22 cellular contexts compared by ENCODE assay signal in the genomic region with DNA sequence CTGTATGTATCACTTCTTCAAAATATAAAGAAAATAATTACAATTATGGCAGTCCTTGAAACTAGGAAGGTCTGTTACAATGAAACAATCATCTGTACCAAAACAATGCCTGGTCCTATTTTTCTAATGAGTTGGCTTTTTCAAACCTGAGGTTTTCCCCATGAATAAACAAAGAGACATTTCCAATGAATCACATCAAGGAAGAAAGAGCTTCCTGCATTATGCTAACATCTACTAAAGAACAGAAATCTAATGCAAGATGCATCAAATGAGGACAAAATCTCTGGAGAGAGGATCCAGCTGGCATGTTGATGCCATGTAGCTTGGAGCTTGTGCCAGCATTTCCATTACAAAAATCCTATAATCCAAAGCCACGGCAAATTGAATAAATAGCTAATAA. TPM values are rescaled to one million over a fixed set of nuclear protein-coding genes. Genes with fewer than 3 reads are reported as not detected.
DNase-seq lines count a peak whose midpoint lies in the region; ATAC-seq and TF ChIP-seq lines count a peak whose summit lies in the region.
"Had no signal": no experiment of that assay in that cellular context is flagged by ENCODE, and none has a peak within 500 bp of the region (broad histone marks: within the 10 kb centered on the region; RNA-seq: fewer than 3 reads in every experiment).

No MANE protein-coding gene starts in this region.

- peaks cover 52% of the 10 kb centered on the region for H3K4me1 ChIP-seq in skeletal muscle satellite cell (ENCODE audit: control insufficient read depth, insufficient read depth, low read length)
- H3K4me1 ChIP-seq: Peyer's patch had no signal

- no peaks in the 10 kb centered on the region for H3K27me3 ChIP-seq in skeletal muscle satellite cell (ENCODE audit: control insufficient read depth, insufficient read depth, low read length)
- H3K27me3 ChIP-seq: cardiac muscle cell, Peyer's patch had no signal

- ATAC-seq in activated T-cell treated with anti-CD3 and anti-CD28 coated beads, Interleukin-2, amount 50 U/mL, for 4 hours: no peak
- ATAC-seq: activated CD4-positive, alpha-beta T cell treated with anti-CD3 and anti-CD28 coated beads for 36 hours; naive thymus-derived CD4-positive, alpha-beta T cell had no signal

- H3K27ac Mint-ChIP-seq in activated naive CD8-positive, alpha-beta T cell: peak overlapping the region; percentile 47
- H3K27ac Mint-ChIP-seq in activated naive CD8-positive, alpha-beta T cell treated with anti-CD3 and anti-CD28 coated beads for 36 hours: no peak overlapping the region
- H3K27ac Mint-ChIP-seq: activated CD4-positive, alpha-beta T cell treated with anti-CD3 and anti-CD28 coated beads for 36 hours had no signal

- no peak overlapping the region for H3K4me3 Mint-ChIP-seq in activated naive CD8-positive, alpha-beta T cell
- H3K4me3 Mint-ChIP-seq in activated naive CD8-positive, alpha-beta T cell treated with anti-CD3 and anti-CD28 coated beads for 36 hours: no peak overlapping the region
- no peak overlapping the region for H3K4me3 Mint-ChIP-seq in activated T-cell treated with anti-CD3 and anti-CD28 coated beads, Interleukin-2, amount 50 U/mL, for 4 hours
- H3K4me3 Mint-ChIP-seq: activated CD4-positive, alpha-beta T cell treated with anti-CD3 and anti-CD28 coated beads for 36 hours; naive thymus-derived CD4-positive, alpha-beta T cell had no signal

- H3K9me3 ChIP-seq in skeletal muscle satellite cell (replicated peaks; ENCODE audit: low read length): no peaks in the 10 kb centered on the region
- H3K9me3 ChIP-seq: left ventricle myocardium inferior, Peyer's patch, thoracic aorta had no signal

- H3K9me3 Mint-ChIP-seq in activated naive CD8-positive, alpha-beta T cell (ENCODE audit: low read depth): no peaks in the 10 kb centered on the region
- H3K9me3 Mint-ChIP-seq in activated naive CD8-positive, alpha-beta T cell treated with anti-CD3 and anti-CD28 coated beads for 36 hours: no peaks in the 10 kb centered on the region
- no peaks in the 10 kb centered on the region for H3K9me3 Mint-ChIP-seq in activated T-cell treated with anti-CD3 and anti-CD28 coated beads, Interleukin-2, amount 50 U/mL, for 4 hours
- H3K9me3 Mint-ChIP-seq: naive thymus-derived CD4-positive, alpha-beta T cell had no signal

- H3K4me2 ChIP-seq in skeletal muscle satellite cell (ENCODE audit: low read length): peak overlapping the region; percentile 38

- TF ChIP-seq CTCF in fibroblast of the aortic adventitia (IDR thresholded peaks at IDR 0.05; ENCODE audit: insufficient read depth, low read length): no peak

- H3K9ac ChIP-seq in skeletal muscle satellite cell (ENCODE audit: low read depth, low read length): no peak overlapping the region

- no peak for DNase-seq in activated naive CD8-positive, alpha-beta T cell treated with anti-CD3 and anti-CD28 coated beads for 36 hours
- peak; percentile 39 for DNase-seq in astrocyte of the hippocampus (ENCODE audit: low read depth, low spot score)
- DNase-seq in fibroblast of the aortic adventitia (ENCODE audit: low read depth): peak; percentile 45
- DNase-seq in D341Med (ENCODE audit: low spot score): no peak
- no peak for DNase-seq in activated T-cell treated with anti-CD3 and anti-CD28 coated beads, Interleukin-2, amount 50 U/mL, for 4 hours
- DNase-seq in HuH-7.5 (ENCODE audit: low spot score): no peak
- DNase-seq: activated CD4-positive, alpha-beta T cell treated with anti-CD3 and anti-CD28 coated beads for 36 hours; activated CD8-positive, alpha-beta memory T cell treated with anti-CD3 and anti-CD28 coated beads, Interleukin-2, amount 50 U/mL, for 4 hours; activated naive CD4-positive, alpha-beta T cell treated with Interleukin-2 at 50 U/mL for 16 hours; GF-D8; left ventricle myocardium inferior; MM.1S; naive thymus-derived CD4-positive, alpha-beta T cell; NCI-H2029; NCI-H526 treated with DMSO at 0.1 percent for 48 hours; Peyer's patch; stimulated activated CD4-positive, alpha-beta T cell treated with anti-CD3 and anti-CD28 coated beads, Interleukin-1b, Interleukin-23, amount 100 ng/mL, for 48 hours; T-helper 2 cell had no signal

- H3K4me3 ChIP-seq in fibroblast of the aortic adventitia (ENCODE audit: low read depth, low read length) (no peak overlapping the region), skeletal muscle satellite cell (ENCODE audit: low read length) (no peak overlapping the region)
- H3K4me3 ChIP-seq: cardiac muscle cell, left ventricle myocardium inferior, Peyer's patch, thoracic aorta had no signal

- peaks cover 47% of the 10 kb centered on the region for H3K4me1 Mint-ChIP-seq in activated naive CD8-positive, alpha-beta T cell (ENCODE audit: low read depth)
- H3K4me1 Mint-ChIP-seq in activated naive CD8-positive, alpha-beta T cell treated with anti-CD3 and anti-CD28 coated beads for 36 hours: peaks cover 31% of the 10 kb centered on the region
- H3K4me1 Mint-ChIP-seq in activated T-cell treated with anti-CD3 and anti-CD28 coated beads, Interleukin-2, amount 50 U/mL, for 4 hours (ENCODE audit: low read depth): peaks cover 15% of the 10 kb centered on the region

- H3K36me3 Mint-ChIP-seq in activated naive CD8-positive, alpha-beta T cell: peaks cover 16% of the 10 kb centered on the region
- peaks cover 17% of the 10 kb centered on the region for H3K36me3 Mint-ChIP-seq in activated naive CD8-positive, alpha-beta T cell treated with anti-CD3 and anti-CD28 coated beads for 36 hours
- H3K36me3 Mint-ChIP-seq in activated T-cell treated with anti-CD3 and anti-CD28 coated beads, Interleukin-2, amount 50 U/mL, for 4 hours (ENCODE audit: insufficient read depth): peaks cover 21% of the 10 kb centered on the region

- peaks cover 6% of the 10 kb centered on the region for H3K36me3 ChIP-seq in skeletal muscle satellite cell (ENCODE audit: insufficient read depth, low read length)
- H3K36me3 ChIP-seq: cardiac muscle cell, thoracic aorta had no signal

- no peaks in the 10 kb centered on the region for H3K27me3 Mint-ChIP-seq in activated naive CD8-positive, alpha-beta T cell
- no peaks in the 10 kb centered on the region for H3K27me3 Mint-ChIP-seq in activated naive CD8-positive, alpha-beta T cell treated with anti-CD3 and anti-CD28 coated beads for 36 hours
- H3K27me3 Mint-ChIP-seq in activated T-cell treated with anti-CD3 and anti-CD28 coated beads, Interleukin-2, amount 50 U/mL, for 4 hours (ENCODE audit: low read depth): no peaks in the 10 kb centered on the region
- H3K27me3 Mint-ChIP-seq: activated CD4-positive, alpha-beta T cell treated with anti-CD3 and anti-CD28 coated beads for 36 hours; naive thymus-derived CD4-positive, alpha-beta T cell had no signal

RNA-seq across cellular contexts. Expression of gene NIN, which starts 29.3 kb away (rescaled TPM):
- total RNA-seq in activated naive CD8-positive, alpha-beta T cell treated with anti-CD3 and anti-CD28 coated beads for 36 hours: 10 to 100 TPM; 66.6 to 67.9 TPM
- total RNA-seq in fibroblast of the aortic adventitia (ENCODE audit: low replicate concordance): 33.4 and 62.8 TPM in 2 replicates
- total RNA-seq in skeletal muscle satellite cell (2012; rRNA removed): 26.0 and 33.0 TPM in 2 replicates
- total RNA-seq in activated T-cell treated with anti-CD3 and anti-CD28 coated beads, Interleukin-2, amount 50 U/mL, for 4 hours: 10 to 100 TPM; 43.9 to 50.2 (median 46.5) TPM

Comparison
In these comparisons a context has a peak if more than half of its experiments do, and no peak if none do; other contexts are left out.
1. DNase-seq: peak in astrocyte of the hippocampus (single experiment) and fibroblast of the aortic adventitia (single experiment); none in activated naive CD8-positive, alpha-beta T cell treated with anti-CD3 and anti-CD28 coated beads for 36 hours (single experiment), D341Med (single experiment), activated T-cell treated with anti-CD3 and anti-CD28 coated beads, Interleukin-2, amount 50 U/mL, for 4 hours (single experiment) and HuH-7.5 (single experiment).